8 cellular contexts compared by ENCODE assay signal in genomic region chr2:8681786-8682692, GRCh38. TPM values are rescaled to one million over a fixed set of nuclear protein-coding genes. Genes with fewer than 3 reads are reported as not detected.
DNase-seq lines count a peak whose midpoint lies in the region; ATAC-seq, FAIRE-seq and TF ChIP-seq lines count a peak whose summit lies in the region.

TSS of gene ID2 (plus strand) at chr2:8682056. CDS start at chr2:8682166, 110 bp downstream.

- TF ChIP-seq CTCF in AG09309 (IDR thresholded peaks at IDR 0.05; ENCODE audit: control insufficient read depth, insufficient read depth, low read depth, low read length, missing control alignments) (no peak), WTC11 (IDR thresholded peaks at IDR 0.05) (no peak), bronchial epithelial cell (IDR thresholded peaks at IDR 0.05; ENCODE audit: insufficient read depth, low read length, severe bottlenecking) (peak; percentile 7)

- H3K4me3 Mint-ChIP-seq in WTC11: peak within 1 kb of the TSS; percentile 94

- FAIRE-seq in bronchial epithelial cell (lab: Jason Lieb, UNC) (no peak), small intestine (lab: Jason Lieb, UNC) (no peak)

- H3K4me3 ChIP-seq in AG09309 (ENCODE audit: control insufficient read depth, low read depth, low read length): peak within 1 kb of the TSS; percentile 80
- H3K4me3 ChIP-seq in bronchial epithelial cell (ENCODE audit: low read depth, low read length): peak within 1 kb of the TSS; percentile 45
- H3K4me3 ChIP-seq in small intestine (ENCODE audit: low read depth in 1 of 2, low read length in 2 of 2): peak within 1 kb of the TSS; percentile 59 to 69

- WGBS in small intestine, 3 donors: 0% methylated on average over 57 to 67 of the region's 70 CpGs

- H3K4me1 Mint-ChIP-seq in WTC11: peaks cover 49% of the 10 kb centered on the region

- no peaks in the 10 kb centered on the region for H3K36me3 ChIP-seq in bronchial epithelial cell (ENCODE audit: control insufficient read depth, insufficient read depth, low read length)
- no peaks in the 10 kb centered on the region for H3K36me3 ChIP-seq in small intestine (ENCODE audit: control insufficient read depth in 2 of 2, insufficient read depth in 2 of 2, low read length in 2 of 2)

- peak; percentile 74 for ATAC-seq in GM19023 (IDR thresholded peaks at IDR 0.05; ENCODE audit: unreplicated experiment)
- ATAC-seq in HG03196 (IDR thresholded peaks at IDR 0.05; ENCODE audit: unreplicated experiment): peak; percentile 64
- ATAC-seq in WTC11: peak; percentile 71

- peak within 1 kb of the TSS; percentile 85 to 94 for H3K27ac ChIP-seq in small intestine (ENCODE audit: low read depth in 1 of 2, low read length in 1 of 2)

- CTCF ChIA-PET in WTC11 (lab: Charles Lee): interaction anchor here (0.7 to 2.9 kb wide), 12 partner anchors 11 to 1251 kb away, joined by 3 to 17 read pairs (median 4); no protein-coding TSS in a partner anchor

- H3K9me3 ChIP-seq in small intestine (ENCODE audit: control insufficient read depth, low read depth): no peaks in the 10 kb centered on the region

- POLR2A ChIA-PET in WTC11 (lab: Charles Lee): interaction anchor here (0.5 to 2.1 kb wide), 13 partner anchors 12 to 803 kb away, joined by 3 to 11 read pairs (median 4); no protein-coding TSS in a partner anchor

- peak within 1 kb of the TSS; percentile 99 for H3K27ac Mint-ChIP-seq in WTC11

- H3K4me1 ChIP-seq in small intestine (ENCODE audit: control insufficient read depth in 2 of 2, insufficient read depth in 1 of 2, low read depth in 1 of 2, low read length in 1 of 2): peaks cover 2 to 4% of the 10 kb centered on the region in 2 donors

- H3K27me3 ChIP-seq in bronchial epithelial cell (ENCODE audit: control insufficient read depth, insufficient read depth, low read length) (peaks cover 9% of the 10 kb centered on the region), small intestine (ENCODE audit: control insufficient read depth in 2 of 2, insufficient read depth in 2 of 2, low read length in 2 of 2) (no peaks in the 10 kb centered on the region)

- no peaks in the 10 kb centered on the region for H3K9me3 Mint-ChIP-seq in WTC11

- DNase-seq in AG09309 (ENCODE audit: low read depth): peak; percentile 95
- peak; percentile 100 for DNase-seq in NCI-H345 (lab: John Stamatoyannopoulos, UW)
- peak; percentile 99 for DNase-seq in WTC11 (ENCODE audit: low spot score)
- DNase-seq in bronchial epithelial cell (ENCODE audit: low read depth): peak; percentile 85
- DNase-seq in iPS-NIHi11 (ENCODE audit: low spot score): peak; percentile 95
- DNase-seq in small intestine: peak; percentile 100

- peaks cover 17% of the 10 kb centered on the region for H3K36me3 Mint-ChIP-seq in WTC11

- peaks cover 42% of the 10 kb centered on the region for H3K27me3 Mint-ChIP-seq in WTC11 (ENCODE audit: low read depth)

TF ChIP-seq in WTC11, 78 proteins besides CTCF, POLR2A, EP300 and RAD21 (continues in another document):
- TF ChIP-seq IRF2 (CRISPR knock-in tag; IDR thresholded peaks at IDR 0.05; ENCODE audit: borderline replicate concordance, low read depth) (no peak), ZSCAN18 (CRISPR knock-in tag; IDR thresholded peaks at IDR 0.05) (no peak), EMX1 (CRISPR knock-in tag; IDR thresholded peaks at IDR 0.05) (no peak), AFF4 (CRISPR knock-in tag; IDR thresholded peaks at IDR 0.05; ENCODE audit: borderline replicate concordance) (no peak; the same call in 1 of the 2 replicates), PRDM15 (CRISPR knock-in tag; IDR thresholded peaks at IDR 0.05) (no peak), ELF4 (CRISPR knock-in tag; IDR thresholded peaks at IDR 0.05; ENCODE audit: low read depth) (no peak), STAT6 (CRISPR knock-in tag; conservative IDR thresholded peaks at IDR 0.05; ENCODE audit: low read depth) (no peak), SMAD3 (CRISPR knock-in tag; IDR thresholded peaks at IDR 0.05; ENCODE audit: borderline replicate concordance) (no peak), TEAD4 (CRISPR knock-in tag; IDR thresholded peaks at IDR 0.05) (no peak)

RNA-seq across cellular contexts. Expression of gene ID2, which starts in this region (rescaled TPM):
- total RNA-seq in WTC11 (2021) (38.6 to 55.0 TPM (median 47.0 TPM) in 3 replicates), bronchial epithelial cell (3.7 and 11.6 TPM in 2 replicates)
- 100 to 1,000 TPM in 2 of 3 donors, 10 to 100 TPM in 1; 70.2 to 178 (median 116) TPM for polyA plus RNA-seq in small intestine

Comparison
In these comparisons a context has a peak if more than half of its experiments do, and no peak if none do; other contexts are left out.
1. Peak in every context shown above with its lines: DNase-seq, ATAC-seq, H3K4me3 ChIP-seq and H3K27ac ChIP-seq.